In genomic region chr9:36902063-36902735, GRCh38 we compare ENCODE assay signal across 25 cellular contexts.
DNase-seq lines count a peak whose midpoint lies in the region; ATAC-seq, FAIRE-seq and TF ChIP-seq lines count a peak whose summit lies in the region.
"Had no signal": no experiment of that assay in that cellular context is flagged by ENCODE, and none has a peak within 500 bp of the region (broad histone marks: within the 10 kb centered on the region; RNA-seq: fewer than 3 reads in every experiment).

No MANE protein-coding gene starts in this region.

- no peak overlapping the region for H3K9ac ChIP-seq in HepG2 (ENCODE audit: insufficient read depth, low read depth, low read length)
- H3K9ac ChIP-seq: BLaER1 had no signal

- H3K4me1 ChIP-seq in HepG2 (ENCODE audit: insufficient read depth, low read length) (no peaks in the 10 kb centered on the region), right lobe of liver (no peaks in the 10 kb centered on the region)
- H3K4me1 ChIP-seq: SJSA1 had no signal

- H3K9me3 Mint-ChIP-seq in activated B cell treated with CpG ODN at 0.5 μM for 24 hours (no peaks in the 10 kb centered on the region), naive B cell (no peaks in the 10 kb centered on the region)
- H3K9me3 Mint-ChIP-seq in stimulated activated naive CD8-positive, alpha-beta T cell treated with anti-CD3 and anti-CD28 coated beads, Interleukin-15, amount 100 ng/mL, for 72 hours, result no peaks in the 10 kb centered on the region

- H3K27ac ChIP-seq in HepG2 (ENCODE audit: extremely low read length, insufficient read depth, low read length) (no peak overlapping the region), right lobe of liver (no peak overlapping the region)
- H3K27ac ChIP-seq: BLaER1, SJSA1 had no signal

- peak overlapping the region; percentile 70 for H3K27ac Mint-ChIP-seq in activated B cell treated with CpG ODN at 0.5 μM for 24 hours
- H3K27ac Mint-ChIP-seq in naive B cell, result peak overlapping the region; percentile 36 to 94 (median 89)
- H3K27ac Mint-ChIP-seq in stimulated activated naive CD8-positive, alpha-beta T cell treated with anti-CD3 and anti-CD28 coated beads, Interleukin-15, amount 100 ng/mL, for 72 hours, result peak overlapping the region in 1 of 2 donors; percentile 19
- H3K27ac Mint-ChIP-seq: CD4-positive, CD25-positive, alpha-beta regulatory T cell had no signal

- TF ChIP-seq POLR2A in HepG2 (IDR thresholded peaks at IDR 0.05; ENCODE audit: insufficient read depth in 1 of 2, low read depth in 2 of 2, low read length in 2 of 2) (no peak), right lobe of liver (IDR thresholded peaks at IDR 0.05) (no peak)

- no peak overlapping the region for H3K4me3 Mint-ChIP-seq in activated B cell treated with CpG ODN at 0.5 μM for 24 hours
- H3K4me3 Mint-ChIP-seq in naive B cell, result no peak overlapping the region
- H3K4me3 Mint-ChIP-seq in stimulated activated naive CD8-positive, alpha-beta T cell treated with anti-CD3 and anti-CD28 coated beads, Interleukin-15, amount 100 ng/mL, for 72 hours, result no peak overlapping the region
- H3K4me3 Mint-ChIP-seq: CD4-positive, CD25-positive, alpha-beta regulatory T cell had no signal

- no peak for TF ChIP-seq CTCF in HepG2 (CRISPR knock-in tag; IDR thresholded peaks at IDR 0.05)
- TF ChIP-seq CTCF in right lobe of liver (IDR thresholded peaks at IDR 0.05), result no peak
- TF ChIP-seq CTCF in activated B cell treated with CpG ODN at 0.5 μM for 24 hours (IDR thresholded peaks at IDR 0.05), result no peak

- H3K36me3 Mint-ChIP-seq in activated B cell treated with CpG ODN at 0.5 μM for 24 hours (ENCODE audit: low read depth) (peaks cover 95% of the 10 kb centered on the region), naive B cell (peaks cover 13 to 56% of the 10 kb centered on the region in 2 donors)
- H3K36me3 Mint-ChIP-seq: CD4-positive, CD25-positive, alpha-beta regulatory T cell had no signal

- DNase-seq in HepG2 (ENCODE audit: low spot score), result no peak
- DNase-seq in right lobe of liver, result no peak
- DNase-seq in activated B cell treated with CpG ODN at 0.5 μM for 24 hours, result no peak
- DNase-seq in naive B cell, result no peak
- no peak for DNase-seq in stimulated activated naive CD8-positive, alpha-beta T cell treated with anti-CD3 and anti-CD28 coated beads, Interleukin-15, amount 100 ng/mL, for 72 hours
- DNase-seq: CD4-positive, CD25-positive, alpha-beta regulatory T cell; DMS153; DND-41; H7; MV-4-11; NCI-H1105; NCI-H1436 treated with DMSO at 0.1 percent for 48 hours; NCI-H187 treated with DMSO at 0.1 percent for 48 hours; NCI-H2171 treated with DMSO at 0.1 percent for 48 hours; NCI-H446; NCI-H524 treated with DMSO at 0.1 percent for 48 hours; NCI-H82; NK-92 treated with Interleukin-12 subunit alpha and Interleukin-12 subunit beta, amount 100 ng/mL, for 24 hours; Right ventricle myocardium superior had no signal

- H3K9me3 ChIP-seq in HepG2 (ENCODE audit: low read length) (no peaks in the 10 kb centered on the region), right lobe of liver (no peaks in the 10 kb centered on the region)
- H3K9me3 ChIP-seq: BLaER1, SJSA1 had no signal

- WGBS in HepG2 (ENCODE audit: low lambda C conversion rate), result 35% methylated on average over 9 of the region's 9 CpGs
- 51% methylated on average over 8 of the region's 9 CpGs for WGBS in right lobe of liver (ENCODE audit: insufficient coverage, low coverage, low lambda C conversion rate, missing lambda C conversion rate)

- no peak for ATAC-seq in HepG2
- ATAC-seq in right lobe of liver, result no peak
- no peak for ATAC-seq in activated B cell treated with CpG ODN at 0.5 μM for 24 hours (ENCODE audit: low read depth)
- ATAC-seq in naive B cell (ENCODE audit: low read depth in 2 of 2), result no peak
- no peak for ATAC-seq in stimulated activated naive CD8-positive, alpha-beta T cell treated with anti-CD3 and anti-CD28 coated beads, Interleukin-15, amount 100 ng/mL, for 72 hours
- no peak for ATAC-seq in HG03571 (IDR thresholded peaks at IDR 0.05; ENCODE audit: unreplicated experiment)
- ATAC-seq in GM19397 (IDR thresholded peaks at IDR 0.05; ENCODE audit: unreplicated experiment), result no peak
- ATAC-seq: K562 had no signal

- in situ Hi-C loops in HepG2 (cut with HindIII; ENCODE audit: extremely low pct_ligation_motif_present, low pct_unique_long_range_greater_than_20kb), result no loop called here

- TF ChIP-seq RAD21 in HepG2 (CRISPR knock-in tag; IDR thresholded peaks at IDR 0.05), result no peak

- H3K4me1 Mint-ChIP-seq in activated B cell treated with CpG ODN at 0.5 μM for 24 hours (peaks cover 59% of the 10 kb centered on the region), naive B cell (peaks cover 56 to 87% (median 58%) of the 10 kb centered on the region in 3 donors)
- H3K4me1 Mint-ChIP-seq in stimulated activated naive CD8-positive, alpha-beta T cell treated with anti-CD3 and anti-CD28 coated beads, Interleukin-15, amount 100 ng/mL, for 72 hours, result peaks cover 13% of the 10 kb centered on the region
- H3K4me1 Mint-ChIP-seq: CD4-positive, CD25-positive, alpha-beta regulatory T cell had no signal

- H3K27me3 ChIP-seq in HepG2 (ENCODE audit: control insufficient read depth in 1 of 2, insufficient read depth in 2 of 2, low read length in 2 of 2), result peaks cover 6 to 13% of the 10 kb centered on the region in 2 experiments; a peak in 2 of 5 replicates
- no peaks in the 10 kb centered on the region for H3K27me3 ChIP-seq in right lobe of liver
- H3K27me3 ChIP-seq: BLaER1 had no signal

- H2AFZ ChIP-seq in HepG2 (ENCODE audit: low read length), result no peak overlapping the region

- intact Hi-C loops in HepG2 (cut with micrococcal nuclease; ENCODE audit: unreplicated experiment) (no loop called here), right lobe of liver (cut with DNase I) (no loop called here), activated B cell treated with CpG ODN at 0.5 μM for 24 hours (cut with micrococcal nuclease) (no loop called here)

- no TSS peak for BruUV-seq in HepG2 (replicated peaks; lab: Mats Ljungman, UMichigan)

- CTCF ChIA-PET in HepG2 (lab: Yijun Ruan, JAX; ENCODE audit: low intra/inter-chr PET ratio, low total read pairs) (no interaction called here), activated B cell treated with CpG ODN at 0.5 μM for 24 hours (lab: Charles Lee) (no interaction called here)

- H3K36me3 ChIP-seq in HepG2 (replicated peaks in 1 of 2; ENCODE audit: control insufficient read depth in 1 of 2, insufficient read depth in 2 of 2, low read length in 2 of 2) (no peaks in the 10 kb centered on the region), right lobe of liver (no peaks in the 10 kb centered on the region)
- H3K36me3 ChIP-seq: SJSA1 had no signal

- H3K4me2 ChIP-seq in HepG2 (ENCODE audit: low read depth, low read length), result no peak overlapping the region
- H3K4me2 ChIP-seq: BLaER1 had no signal

- no peaks in the 10 kb centered on the region for H3K79me2 ChIP-seq in HepG2 (ENCODE audit: insufficient read depth, low read length)

- POLR2A ChIA-PET in HepG2 (lab: Yijun Ruan, JAX) (no interaction called here), activated B cell treated with CpG ODN at 0.5 μM for 24 hours (lab: Charles Lee) (no interaction called here)

- H4K20me1 ChIP-seq in HepG2 (ENCODE audit: insufficient read depth, low read length), result no peaks in the 10 kb centered on the region

- H3K27me3 Mint-ChIP-seq in activated B cell treated with CpG ODN at 0.5 μM for 24 hours (no peaks in the 10 kb centered on the region), naive B cell (no peaks in the 10 kb centered on the region)
- peaks cover 62% of the 10 kb centered on the region for H3K27me3 Mint-ChIP-seq in stimulated activated naive CD8-positive, alpha-beta T cell treated with anti-CD3 and anti-CD28 coated beads, Interleukin-15, amount 100 ng/mL, for 72 hours

- H3K4me3 ChIP-seq in HepG2 (replicated peaks in 1 of 3; ENCODE audit: insufficient read depth in 1 of 3, low read depth in 2 of 3, low read length in 3 of 3) (no peak overlapping the region), right lobe of liver (no peak overlapping the region)
- H3K4me3 ChIP-seq: BLaER1, K562, SJSA1 had no signal

- TF ChIP-seq EP300 in HepG2 (IDR thresholded peaks at IDR 0.05; ENCODE audit: low read depth in 2 of 2, low read length in 2 of 2), result no peak
- no peak for TF ChIP-seq EP300 in HepG2 (CRISPR knock-in tag; IDR thresholded peaks at IDR 0.05; ENCODE audit: borderline replicate concordance)

- FAIRE-seq in HepG2 (lab: Jason Lieb, UNC), result no peak
- FAIRE-seq: GM12892, K562 had no signal

TF ChIP-seq in HepG2, 621 proteins besides CTCF, POLR2A, EP300 and RAD21:
- TF ChIP-seq, protein P1, sequence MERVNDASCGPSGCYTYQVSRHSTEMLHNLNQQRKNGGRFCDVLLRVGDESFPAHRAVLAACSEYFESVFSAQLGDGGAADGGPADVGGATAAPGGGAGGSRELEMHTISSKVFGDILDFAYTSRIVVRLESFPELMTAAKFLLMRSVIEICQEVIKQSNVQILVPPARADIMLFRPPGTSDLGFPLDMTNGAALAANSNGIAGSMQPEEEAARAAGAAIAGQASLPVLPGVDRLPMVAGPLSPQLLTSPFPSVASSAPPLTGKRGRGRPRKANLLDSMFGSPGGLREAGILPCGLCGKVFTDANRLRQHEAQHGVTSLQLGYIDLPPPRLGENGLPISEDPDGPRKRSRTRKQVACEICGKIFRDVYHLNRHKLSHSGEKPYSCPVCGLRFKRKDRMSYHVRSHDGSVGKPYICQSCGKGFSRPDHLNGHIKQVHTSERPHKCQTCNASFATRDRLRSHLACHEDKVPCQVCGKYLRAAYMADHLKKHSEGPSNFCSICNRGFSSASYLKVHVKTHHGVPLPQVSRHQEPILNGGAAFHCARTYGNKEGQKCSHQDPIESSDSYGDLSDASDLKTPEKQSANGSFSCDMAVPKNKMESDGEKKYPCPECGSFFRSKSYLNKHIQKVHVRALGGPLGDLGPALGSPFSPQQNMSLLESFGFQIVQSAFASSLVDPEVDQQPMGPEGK (CRISPR knock-in tag; IDR thresholded peaks at IDR 0.05), result no peak
- TF ChIP-seq CREB1 (IDR thresholded peaks at IDR 0.05) (peak; percentile 83), CREB1 (CRISPR knock-in tag; IDR thresholded peaks at IDR 0.05) (no peak), ATF7 (IDR thresholded peaks at IDR 0.05) (0 out of 2 replicates have a peak, but pooled peaks have one; percentile 25), ATF7 (CRISPR knock-in tag; IDR thresholded peaks at IDR 0.05) (no peak)
